Comparison of ENCODE assay signal across 9 cellular contexts in the genomic region with DNA sequence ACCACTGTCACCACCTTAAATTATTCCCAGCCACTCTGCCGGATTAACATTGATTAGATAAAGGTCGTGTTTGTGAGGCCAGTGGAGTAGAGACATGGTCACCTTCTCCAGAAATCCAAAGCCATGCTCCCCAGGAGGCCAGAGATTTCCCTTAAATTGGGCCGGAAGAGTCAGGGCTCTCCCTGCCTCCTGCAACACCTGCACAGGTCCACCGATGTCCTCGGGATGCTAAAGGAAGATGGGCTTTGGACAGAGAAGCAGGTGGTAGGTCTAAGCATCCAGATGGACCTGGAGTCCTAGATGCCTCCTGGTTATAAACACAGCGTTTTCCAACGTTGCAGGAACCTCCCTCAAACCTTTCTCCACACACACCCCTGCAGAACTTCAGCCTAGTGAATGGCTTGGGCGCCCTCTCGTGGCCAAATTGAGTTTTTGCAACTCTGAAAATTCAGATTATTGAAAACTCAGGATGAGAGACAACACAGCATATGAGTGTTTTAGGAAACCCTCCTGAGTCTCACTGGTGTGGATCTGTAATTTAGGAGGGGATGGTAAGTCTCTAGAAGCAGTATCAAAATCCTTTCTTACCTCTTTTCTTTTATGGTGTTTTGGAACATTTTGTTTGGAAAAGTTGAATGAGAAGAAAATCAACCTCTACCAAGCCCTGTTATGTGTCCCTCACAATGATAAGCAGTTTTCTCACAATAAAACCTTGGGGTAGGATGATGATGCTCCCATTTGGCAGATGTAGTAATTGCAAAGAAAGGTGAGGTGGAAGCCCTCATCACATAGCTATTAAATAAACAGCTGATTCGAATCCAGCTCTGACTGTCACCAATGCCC.
DNase-seq lines count a peak whose midpoint lies in the region; ATAC-seq and TF ChIP-seq lines count a peak whose summit lies in the region.
"Had no signal": no experiment of that assay in that cellular context is flagged by ENCODE, and none has a peak within 500 bp of the region (broad histone marks: within the 10 kb centered on the region; RNA-seq: fewer than 3 reads in every experiment).

No MANE protein-coding gene starts in this region.

- H3K27ac Mint-ChIP-seq in endothelial cell (ENCODE audit: unreplicated experiment), result no peak overlapping the region
- H3K27ac Mint-ChIP-seq: dendritic cell treated with granulocyte-macrophage colony-stimulating factor and Interleukin-4, amounts not matched to agents 40 ng/mL and 50 ng/mL, for 4 days had no signal

- H3K27me3 Mint-ChIP-seq in endothelial cell (ENCODE audit: unreplicated experiment), result no peaks in the 10 kb centered on the region

- DNase-seq in DMS114 treated with DMSO at 0.1 percent for 48 hours (lab: John Stamatoyannopoulos, UW; ENCODE audit: unreplicated experiment) (peak; percentile 7), NOMO-1 treated with DMSO at 0.1 percent for 48 hours (lab: John Stamatoyannopoulos, UW; ENCODE audit: unreplicated experiment) (peak; percentile 61), endothelial cell (ENCODE audit: low spot score) (peak; percentile 66), myocyte (ENCODE audit: low read depth) (peak; percentile 68)
- peak; percentile 25 for DNase-seq in activated CD8-positive, alpha-beta memory T cell treated with anti-CD3 and anti-CD28 coated beads, Interleukin-2, amount 50 U/mL, for 24 hours (ENCODE audit: extremely low read depth)
- DNase-seq in stimulated activated CD8-positive, alpha-beta memory T cell treated with anti-CD3 and anti-CD28 coated beads, Interleukin-7, amount 100 ng/mL, for 1 hour (ENCODE audit: low read depth in 2 of 2), result peak; percentile 41 to 52

- ATAC-seq in HG03354 (IDR thresholded peaks at IDR 0.05; ENCODE audit: poor library complexity, severe bottlenecking, unreplicated experiment) (peak; percentile 59), GM19328 (IDR thresholded peaks at IDR 0.05; ENCODE audit: unreplicated experiment) (no peak)

- H3K9me3 Mint-ChIP-seq in endothelial cell (ENCODE audit: unreplicated experiment), result no peaks in the 10 kb centered on the region
- H3K9me3 Mint-ChIP-seq: dendritic cell treated with granulocyte-macrophage colony-stimulating factor and Interleukin-4, amounts not matched to agents 40 ng/mL and 50 ng/mL, for 4 days had no signal

- TF ChIP-seq CTCF in endothelial cell (IDR thresholded peaks at IDR 0.05; ENCODE audit: unreplicated experiment), result peak; percentile 99

- no peak overlapping the region for H3K4me3 Mint-ChIP-seq in endothelial cell (ENCODE audit: unreplicated experiment)
- H3K4me3 Mint-ChIP-seq: dendritic cell treated with granulocyte-macrophage colony-stimulating factor and Interleukin-4, amounts not matched to agents 40 ng/mL and 50 ng/mL, for 4 days had no signal

- H3K36me3 Mint-ChIP-seq in endothelial cell (ENCODE audit: low read depth, unreplicated experiment), result peaks cover 14% of the 10 kb centered on the region

- peaks cover 22% of the 10 kb centered on the region for H3K4me1 Mint-ChIP-seq in endothelial cell (ENCODE audit: unreplicated experiment)

Comparison
In these comparisons a context has a peak if more than half of its experiments do, and no peak if none do; other contexts are left out.
1. DNase-seq: peak in every context shown above with its lines; median percentile 68 in myocyte; 66 in endothelial cell; 61 in NOMO-1 treated with DMSO at 0.1 percent for 48 hours; 46 in stimulated activated CD8-positive, alpha-beta memory T cell treated with anti-CD3 and anti-CD28 coated beads, Interleukin-7, amount 100 ng/mL, for 1 hour; 25 in activated CD8-positive, alpha-beta memory T cell treated with anti-CD3 and anti-CD28 coated beads, Interleukin-2, amount 50 U/mL, for 24 hours; 7 in DMS114 treated with DMSO at 0.1 percent for 48 hours.